ENCODE assay signal across 1 cellular context in the genomic region with DNA sequence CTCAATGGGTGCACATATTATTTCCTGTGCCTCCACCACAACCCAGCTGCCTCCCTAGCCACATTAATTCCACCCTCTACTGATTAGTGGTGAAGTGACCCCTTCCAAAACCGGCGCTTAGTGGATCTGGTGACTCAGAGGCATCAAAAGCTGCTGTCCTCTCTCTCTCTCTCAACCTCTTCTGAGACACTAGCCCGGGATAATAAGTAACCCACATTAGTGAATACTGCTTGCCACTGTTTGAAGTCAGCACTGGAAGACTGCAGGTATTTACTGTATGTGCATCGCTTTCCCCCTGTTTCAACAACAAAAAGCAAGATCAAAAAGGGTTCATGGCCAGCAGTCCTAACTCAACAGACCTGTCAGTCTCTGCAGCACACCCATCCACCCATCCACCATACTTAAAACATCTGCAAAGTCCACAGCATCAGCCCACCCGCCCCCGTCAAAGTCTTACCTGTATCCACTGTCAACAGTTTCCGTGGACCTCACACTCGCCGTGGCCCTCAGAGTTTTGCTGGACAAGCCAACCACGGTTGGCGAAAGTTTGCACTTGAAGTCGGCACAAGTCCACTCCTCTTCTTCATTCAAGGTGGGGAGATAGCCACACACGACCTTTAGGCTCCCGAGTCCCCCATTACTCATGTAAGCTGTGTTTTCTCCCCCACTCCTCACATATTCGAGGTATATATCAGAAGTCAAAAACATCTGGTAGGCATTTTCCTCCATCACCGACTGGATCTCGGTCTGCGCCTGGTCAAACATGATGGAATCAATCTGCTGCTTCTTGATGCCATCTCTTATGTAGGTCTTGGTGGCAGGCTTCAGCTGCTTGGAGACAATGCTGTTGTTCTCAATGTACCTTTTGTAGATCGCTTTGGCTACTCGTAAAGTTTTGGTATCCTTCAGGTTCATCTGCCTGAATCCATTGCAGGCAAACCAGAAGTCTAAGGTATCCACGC.
TF ChIP-seq lines count a peak whose summit lies in the region.

No MANE protein-coding gene starts in this region.

TF ChIP-seq in H1, 55 proteins besides CTCF, POLR2A, EP300 and RAD21:
- no peak for TF ChIP-seq TCF12 (IDR thresholded peaks at IDR 0.05; ENCODE audit: low read depth, low read length)
- no peak for TF ChIP-seq JUN (IDR thresholded peaks at IDR 0.05; ENCODE audit: low read depth, low read length)
- TF ChIP-seq TEAD4 (IDR thresholded peaks at IDR 0.05; ENCODE audit: low read depth, low read length), result no peak
- no peak for TF ChIP-seq NRF1 (IDR thresholded peaks at IDR 0.05; ENCODE audit: low read depth, low read length)
- no peak for TF ChIP-seq CHD1 (IDR thresholded peaks at IDR 0.05; ENCODE audit: low read depth, low read length)
- TF ChIP-seq SP4 (IDR thresholded peaks at IDR 0.05; ENCODE audit: low read length), result no peak
- TF ChIP-seq, protein P1, sequence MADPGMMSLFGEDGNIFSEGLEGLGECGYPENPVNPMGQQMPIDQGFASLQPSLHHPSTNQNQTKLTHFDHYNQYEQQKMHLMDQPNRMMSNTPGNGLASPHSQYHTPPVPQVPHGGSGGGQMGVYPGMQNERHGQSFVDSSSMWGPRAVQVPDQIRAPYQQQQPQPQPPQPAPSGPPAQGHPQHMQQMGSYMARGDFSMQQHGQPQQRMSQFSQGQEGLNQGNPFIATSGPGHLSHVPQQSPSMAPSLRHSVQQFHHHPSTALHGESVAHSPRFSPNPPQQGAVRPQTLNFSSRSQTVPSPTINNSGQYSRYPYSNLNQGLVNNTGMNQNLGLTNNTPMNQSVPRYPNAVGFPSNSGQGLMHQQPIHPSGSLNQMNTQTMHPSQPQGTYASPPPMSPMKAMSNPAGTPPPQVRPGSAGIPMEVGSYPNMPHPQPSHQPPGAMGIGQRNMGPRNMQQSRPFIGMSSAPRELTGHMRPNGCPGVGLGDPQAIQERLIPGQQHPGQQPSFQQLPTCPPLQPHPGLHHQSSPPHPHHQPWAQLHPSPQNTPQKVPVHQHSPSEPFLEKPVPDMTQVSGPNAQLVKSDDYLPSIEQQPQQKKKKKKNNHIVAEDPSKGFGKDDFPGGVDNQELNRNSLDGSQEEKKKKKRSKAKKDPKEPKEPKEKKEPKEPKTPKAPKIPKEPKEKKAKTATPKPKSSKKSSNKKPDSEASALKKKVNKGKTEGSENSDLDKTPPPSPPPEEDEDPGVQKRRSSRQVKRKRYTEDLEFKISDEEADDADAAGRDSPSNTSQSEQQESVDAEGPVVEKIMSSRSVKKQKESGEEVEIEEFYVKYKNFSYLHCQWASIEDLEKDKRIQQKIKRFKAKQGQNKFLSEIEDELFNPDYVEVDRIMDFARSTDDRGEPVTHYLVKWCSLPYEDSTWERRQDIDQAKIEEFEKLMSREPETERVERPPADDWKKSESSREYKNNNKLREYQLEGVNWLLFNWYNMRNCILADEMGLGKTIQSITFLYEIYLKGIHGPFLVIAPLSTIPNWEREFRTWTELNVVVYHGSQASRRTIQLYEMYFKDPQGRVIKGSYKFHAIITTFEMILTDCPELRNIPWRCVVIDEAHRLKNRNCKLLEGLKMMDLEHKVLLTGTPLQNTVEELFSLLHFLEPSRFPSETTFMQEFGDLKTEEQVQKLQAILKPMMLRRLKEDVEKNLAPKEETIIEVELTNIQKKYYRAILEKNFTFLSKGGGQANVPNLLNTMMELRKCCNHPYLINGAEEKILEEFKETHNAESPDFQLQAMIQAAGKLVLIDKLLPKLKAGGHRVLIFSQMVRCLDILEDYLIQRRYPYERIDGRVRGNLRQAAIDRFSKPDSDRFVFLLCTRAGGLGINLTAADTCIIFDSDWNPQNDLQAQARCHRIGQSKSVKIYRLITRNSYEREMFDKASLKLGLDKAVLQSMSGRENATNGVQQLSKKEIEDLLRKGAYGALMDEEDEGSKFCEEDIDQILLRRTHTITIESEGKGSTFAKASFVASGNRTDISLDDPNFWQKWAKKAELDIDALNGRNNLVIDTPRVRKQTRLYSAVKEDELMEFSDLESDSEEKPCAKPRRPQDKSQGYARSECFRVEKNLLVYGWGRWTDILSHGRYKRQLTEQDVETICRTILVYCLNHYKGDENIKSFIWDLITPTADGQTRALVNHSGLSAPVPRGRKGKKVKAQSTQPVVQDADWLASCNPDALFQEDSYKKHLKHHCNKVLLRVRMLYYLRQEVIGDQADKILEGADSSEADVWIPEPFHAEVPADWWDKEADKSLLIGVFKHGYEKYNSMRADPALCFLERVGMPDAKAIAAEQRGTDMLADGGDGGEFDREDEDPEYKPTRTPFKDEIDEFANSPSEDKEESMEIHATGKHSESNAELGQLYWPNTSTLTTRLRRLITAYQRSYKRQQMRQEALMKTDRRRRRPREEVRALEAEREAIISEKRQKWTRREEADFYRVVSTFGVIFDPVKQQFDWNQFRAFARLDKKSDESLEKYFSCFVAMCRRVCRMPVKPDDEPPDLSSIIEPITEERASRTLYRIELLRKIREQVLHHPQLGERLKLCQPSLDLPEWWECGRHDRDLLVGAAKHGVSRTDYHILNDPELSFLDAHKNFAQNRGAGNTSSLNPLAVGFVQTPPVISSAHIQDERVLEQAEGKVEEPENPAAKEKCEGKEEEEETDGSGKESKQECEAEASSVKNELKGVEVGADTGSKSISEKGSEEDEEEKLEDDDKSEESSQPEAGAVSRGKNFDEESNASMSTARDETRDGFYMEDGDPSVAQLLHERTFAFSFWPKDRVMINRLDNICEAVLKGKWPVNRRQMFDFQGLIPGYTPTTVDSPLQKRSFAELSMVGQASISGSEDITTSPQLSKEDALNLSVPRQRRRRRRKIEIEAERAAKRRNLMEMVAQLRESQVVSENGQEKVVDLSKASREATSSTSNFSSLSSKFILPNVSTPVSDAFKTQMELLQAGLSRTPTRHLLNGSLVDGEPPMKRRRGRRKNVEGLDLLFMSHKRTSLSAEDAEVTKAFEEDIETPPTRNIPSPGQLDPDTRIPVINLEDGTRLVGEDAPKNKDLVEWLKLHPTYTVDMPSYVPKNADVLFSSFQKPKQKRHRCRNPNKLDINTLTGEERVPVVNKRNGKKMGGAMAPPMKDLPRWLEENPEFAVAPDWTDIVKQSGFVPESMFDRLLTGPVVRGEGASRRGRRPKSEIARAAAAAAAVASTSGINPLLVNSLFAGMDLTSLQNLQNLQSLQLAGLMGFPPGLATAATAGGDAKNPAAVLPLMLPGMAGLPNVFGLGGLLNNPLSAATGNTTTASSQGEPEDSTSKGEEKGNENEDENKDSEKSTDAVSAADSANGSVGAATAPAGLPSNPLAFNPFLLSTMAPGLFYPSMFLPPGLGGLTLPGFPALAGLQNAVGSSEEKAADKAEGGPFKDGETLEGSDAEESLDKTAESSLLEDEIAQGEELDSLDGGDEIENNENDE (IDR thresholded peaks at IDR 0.05; ENCODE audit: insufficient replicate concordance, low read length), result no peak
- TF ChIP-seq GABPA (IDR thresholded peaks at IDR 0.05; ENCODE audit: borderline replicate concordance, insufficient read depth, low read length), result no peak
